Comparison of ENCODE assay signal across 17 cellular contexts in the genomic region with DNA sequence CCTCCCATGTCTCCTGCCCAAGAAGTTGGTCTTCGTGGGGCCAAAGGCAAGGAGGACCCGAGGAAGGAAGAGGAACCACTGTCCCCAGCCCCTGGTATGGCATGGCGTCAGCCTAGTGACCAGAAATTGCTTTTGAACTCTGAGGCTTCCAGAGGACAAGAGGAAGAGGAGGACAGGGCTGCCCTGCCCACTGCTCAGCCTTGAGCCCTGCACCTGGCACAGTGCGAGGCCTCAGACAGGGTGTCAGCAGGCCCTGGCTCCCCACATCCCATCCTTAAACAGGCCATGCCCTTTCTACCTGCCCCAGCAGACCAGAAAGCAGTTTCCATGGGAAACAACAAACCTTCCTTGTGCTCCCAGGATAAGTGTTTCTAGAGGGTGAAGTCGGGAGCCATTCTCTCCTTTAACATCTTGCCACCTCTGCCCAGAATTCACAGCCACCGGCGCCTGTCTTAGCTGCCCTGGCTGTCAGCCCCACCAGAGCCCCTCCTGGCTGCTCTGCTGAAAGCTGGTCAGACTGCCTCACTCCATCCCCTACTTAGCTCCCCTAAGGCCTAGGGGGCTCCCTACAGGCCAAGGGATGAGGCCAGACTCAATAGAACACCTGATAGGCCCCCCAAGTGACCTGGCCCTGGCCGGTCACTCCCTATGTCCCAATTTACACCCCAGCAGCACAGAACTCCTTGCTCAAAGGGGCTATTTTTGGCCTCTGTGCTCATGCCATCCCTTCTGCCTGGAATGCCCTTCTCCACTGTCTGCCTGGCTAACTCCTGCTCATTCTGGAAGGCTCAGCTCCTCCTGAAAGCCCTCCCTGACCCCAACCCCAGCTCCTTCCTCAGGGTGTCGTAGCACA. TPM values are rescaled to one million over a fixed set of nuclear protein-coding genes. Genes with fewer than 3 reads are reported as not detected.
DNase-seq lines count a peak whose midpoint lies in the region; ATAC-seq and TF ChIP-seq lines count a peak whose summit lies in the region.
"Had no signal": no experiment of that assay in that cellular context is flagged by ENCODE, and none has a peak within 500 bp of the region (broad histone marks: within the 10 kb centered on the region; RNA-seq: fewer than 3 reads in every experiment).

No MANE protein-coding gene starts in this region.

- H3K9me3 ChIP-seq in left ventricle myocardium inferior (replicated peaks) (no peaks in the 10 kb centered on the region), ovary (no peaks in the 10 kb centered on the region), upper lobe of right lung (no peaks in the 10 kb centered on the region), testis (no peaks in the 10 kb centered on the region)
- H3K9me3 ChIP-seq: body of pancreas had no signal

- peaks cover 97% of the 10 kb centered on the region for H3K4me1 ChIP-seq in left ventricle myocardium inferior
- peaks cover 58% of the 10 kb centered on the region for H3K4me1 ChIP-seq in ovary (ENCODE audit: insufficient read depth)
- peaks cover 97% of the 10 kb centered on the region for H3K4me1 ChIP-seq in upper lobe of right lung
- H3K4me1 ChIP-seq in testis = peaks cover 47% of the 10 kb centered on the region

- H3K27me3 ChIP-seq in left ventricle myocardium inferior (ENCODE audit: low read depth) (no peaks in the 10 kb centered on the region), ovary (no peaks in the 10 kb centered on the region), upper lobe of right lung (no peaks in the 10 kb centered on the region), testis (no peaks in the 10 kb centered on the region)
- H3K27me3 ChIP-seq: body of pancreas had no signal

- H3K27ac ChIP-seq in left ventricle myocardium inferior (replicated peaks) (peak overlapping the region; percentile 95), ovary (peak overlapping the region; percentile 71 to 84), upper lobe of right lung (peak overlapping the region; percentile 71), testis (no peak overlapping the region)
- H3K27ac ChIP-seq: body of pancreas had no signal

- H3K4me3 ChIP-seq in left ventricle myocardium inferior (peak overlapping the region; percentile 12), ovary (no peak overlapping the region), upper lobe of right lung (no peak overlapping the region), testis (no peak overlapping the region)
- H3K4me3 ChIP-seq: body of pancreas had no signal

- H3K4me1 Mint-ChIP-seq in activated T-helper 17 cell treated with anti-CD3 and anti-CD28 coated beads, Interleukin-2, amount 50 U/mL, for 72 hours = no peaks in the 10 kb centered on the region
- H3K4me1 Mint-ChIP-seq: activated B cell treated with CpG ODN at 0.5 μM for 24 hours, memory B cell had no signal

- H3K36me3 ChIP-seq in left ventricle myocardium inferior (peaks cover 8% of the 10 kb centered on the region), ovary (no peaks in the 10 kb centered on the region), upper lobe of right lung (peaks cover 28% of the 10 kb centered on the region), testis (ENCODE audit: low read depth, missing control alignments) (no peaks in the 10 kb centered on the region)

- no peak overlapping the region for H3K27ac Mint-ChIP-seq in activated T-helper 17 cell treated with anti-CD3 and anti-CD28 coated beads, Interleukin-2, amount 50 U/mL, for 72 hours
- H3K27ac Mint-ChIP-seq: activated B cell treated with CpG ODN at 0.5 μM for 24 hours; activated CD8-positive, alpha-beta memory T cell treated with anti-CD3 and anti-CD28 coated beads, Interleukin-2, amount 10 ng/mL, durations not matched to agents 7 days and 5 days; memory B cell had no signal

- no peak for TF ChIP-seq CTCF in left ventricle myocardium inferior (IDR thresholded peaks at IDR 0.05; ENCODE audit: borderline replicate concordance)
- TF ChIP-seq CTCF in ovary (IDR thresholded peaks at IDR 0.05) = no peak
- TF ChIP-seq CTCF in upper lobe of right lung (IDR thresholded peaks at IDR 0.05) = no peak
- TF ChIP-seq CTCF in testis (IDR thresholded peaks at IDR 0.05) = no peak

- intact Hi-C loops in left ventricle myocardium inferior (cut with micrococcal nuclease) (no loop called here), ovary (cut with DNase I) (loop anchor here in 1 of 4 donors (5.0 kb wide), 2 partner anchors 38 to 47 kb away; no protein-coding TSS in a partner anchor), upper lobe of right lung (cut with DNase I) (no loop called here), testis (cut with DNase I; ENCODE audit: low total_unique reads) (no loop called here)

- DNase-seq in left ventricle myocardium inferior = no peak
- no peak for DNase-seq in ovary
- DNase-seq in upper lobe of right lung = no peak
- DNase-seq in stimulated activated CD4-positive, alpha-beta T cell treated with anti-CD3 and anti-CD28 coated beads, Interleukin-4, amount 100 ng/mL, for 24 hours = no peak
- no peak for DNase-seq in testis
- DNase-seq: activated B cell treated with CpG ODN at 0.5 μM for 24 hours; activated CD8-positive, alpha-beta memory T cell treated with anti-CD3 and anti-CD28 coated beads, Interleukin-2, amount 10 ng/mL, durations not matched to agents 7 days and 5 days; body of pancreas; effector CD4-positive, alpha-beta T cell; NCI-H1436; NCI-H345; nucleus accumbens; stimulated activated CD4-positive, alpha-beta T cell treated with anti-CD3 and anti-CD28 coated beads, Interleukin-12 subunit alpha, Interleukin-12 subunit beta, amount 100 ng/mL, for 4 hours; SW 1271 had no signal

- ATAC-seq in activated T-helper 17 cell treated with anti-CD3 and anti-CD28 coated beads, Interleukin-2, amount 50 U/mL, for 72 hours (replicated peaks) = peak; percentile 11
- ATAC-seq in upper lobe of right lung (no peak), HG02973 (IDR thresholded peaks at IDR 0.05; ENCODE audit: unreplicated experiment) (no peak)
- ATAC-seq: activated CD8-positive, alpha-beta memory T cell treated with anti-CD3 and anti-CD28 coated beads, Interleukin-2, amount 10 ng/mL, durations not matched to agents 7 days and 5 days; body of pancreas had no signal

- H3K9me3 Mint-ChIP-seq in activated T-helper 17 cell treated with anti-CD3 and anti-CD28 coated beads, Interleukin-2, amount 50 U/mL, for 72 hours = no peaks in the 10 kb centered on the region
- H3K9me3 Mint-ChIP-seq: activated B cell treated with CpG ODN at 0.5 μM for 24 hours, memory B cell had no signal

- peaks cover 28% of the 10 kb centered on the region for H3K27me3 Mint-ChIP-seq in activated T-helper 17 cell treated with anti-CD3 and anti-CD28 coated beads, Interleukin-2, amount 50 U/mL, for 72 hours

- TF ChIP-seq POLR2A in ovary (IDR thresholded peaks at IDR 0.05) (no peak), testis (IDR thresholded peaks at IDR 0.05) (no peak)

- H3K36me3 Mint-ChIP-seq in activated T-helper 17 cell treated with anti-CD3 and anti-CD28 coated beads, Interleukin-2, amount 50 U/mL, for 72 hours (ENCODE audit: low read depth) = no peaks in the 10 kb centered on the region
- H3K36me3 Mint-ChIP-seq: activated CD8-positive, alpha-beta memory T cell treated with anti-CD3 and anti-CD28 coated beads, Interleukin-2, amount 10 ng/mL, durations not matched to agents 7 days and 5 days; memory B cell had no signal

- 90 to 93% (median 93%) methylated on average over 9 of the region's 9 CpGs for WGBS in ovary, 3 donors
- WGBS in testis, 2 donors = 86 to 94% methylated on average over 9 of the region's 9 CpGs

- TF ChIP-seq EP300 in ovary (IDR thresholded peaks at IDR 0.05) = no peak

- no peak overlapping the region for H3K4me3 Mint-ChIP-seq in activated T-helper 17 cell treated with anti-CD3 and anti-CD28 coated beads, Interleukin-2, amount 50 U/mL, for 72 hours
- H3K4me3 Mint-ChIP-seq: activated B cell treated with CpG ODN at 0.5 μM for 24 hours; activated CD8-positive, alpha-beta memory T cell treated with anti-CD3 and anti-CD28 coated beads, Interleukin-2, amount 10 ng/mL, durations not matched to agents 7 days and 5 days; memory B cell had no signal

RNA-seq across cellular contexts. Expression of a gene that starts 20.6 kb away (rescaled TPM):
- not detected for total RNA-seq in activated T-helper 17 cell treated with anti-CD3 and anti-CD28 coated beads, Interleukin-2, amount 50 U/mL, for 72 hours
- total RNA-seq in left ventricle myocardium inferior (23.3 TPM), ovary (10 to 100 TPM; 10.7 to 37.7 (median 29.6) TPM), upper lobe of right lung (93.6 TPM), testis (10 to 100 TPM; 14.2 to 16.8 TPM)
- polyA plus RNA-seq in ovary (10 to 100 TPM in 1 of 2 donors, 1 to 10 TPM in 1; 9.4 to 37.3 TPM), testis (ENCODE audit: insufficient read depth, low read depth, low replicate concordance) (13.5 TPM)
- total RNA-seq: activated B cell treated with CpG ODN at 0.5 μM for 24 hours had no signal

Comparison
In these comparisons a context has a peak if more than half of its experiments do, and no peak if none do; other contexts are left out.
1. H3K27ac ChIP-seq: peak in left ventricle myocardium inferior (single experiment), ovary (2 of 2) and upper lobe of right lung (single experiment); none in testis (0 of 2).
2. RNA of a gene that starts 20.6 kb away (total RNA-seq): 93.6 TPM in upper lobe of right lung (single experiment), 10.7 to 37.7 TPM in ovary, 23.3 TPM in left ventricle myocardium inferior (single experiment) and 14.2 to 16.8 TPM in testis; not detected in activated T-helper 17 cell treated with anti-CD3 and anti-CD28 coated beads, Interleukin-2, amount 50 U/mL, for 72 hours; every median in the first group is over 10 times any median in the second.